In the genomic region with DNA sequence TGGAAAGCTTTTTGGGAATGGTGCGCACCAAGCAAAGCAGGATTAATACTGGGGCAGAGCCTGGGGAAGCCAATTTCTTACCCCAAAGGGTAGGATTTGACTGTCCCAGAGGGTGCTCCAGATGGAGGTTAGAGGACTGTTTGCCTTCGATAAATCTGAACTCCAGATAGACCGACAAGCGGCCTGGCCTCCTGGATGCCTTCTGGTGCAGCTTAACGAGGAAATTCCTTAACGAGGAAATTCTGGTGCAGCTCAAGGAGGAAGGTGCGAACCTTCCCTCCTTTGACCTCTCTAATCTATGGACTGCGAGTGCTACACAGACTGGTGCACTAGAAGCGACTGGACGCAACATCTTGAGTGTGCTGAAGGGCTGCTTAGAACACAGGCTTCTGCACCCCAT, we compare ENCODE assay signal across 34 cellular contexts. TPM values are rescaled to one million over a fixed set of nuclear protein-coding genes. Genes with fewer than 3 reads are reported as not detected.
"Had no signal": no experiment of that assay in that cellular context is flagged by ENCODE, and none has a peak within 500 bp of the region (broad histone marks: within the 10 kb centered on the region; RNA-seq: fewer than 3 reads in every experiment).

No MANE protein-coding gene starts in this region.

- H3K27ac ChIP-seq: left lung, lower lobe of right lung, neural progenitor cell, neutrophil, ovary, right atrium auricular region, right lobe of liver, stomach, suprapubic skin, thoracic aorta, tibial artery, upper lobe of right lung had no signal

- H3K4me3 Mint-ChIP-seq: immature natural killer cell; naive thymus-derived CD8-positive, alpha-beta T cell; nephron; neural progenitor cell; stimulated activated naive B cell treated with anti-CD40 and anti-IgM and Interleukin-4, amounts not matched to agents 10 μg/mL and 1 μg/mL and 100 μg/mL, for 72 hours had no signal

- H3K27me3 ChIP-seq: ovary, right atrium auricular region, right lobe of liver had no signal

- H3K9me3 ChIP-seq: left lung, lower lobe of right lung, neutrophil, ovary, right atrium auricular region, right lobe of liver, stomach, suprapubic skin, thoracic aorta, tibial artery, upper lobe of right lung had no signal

- H3K9me3 Mint-ChIP-seq: immature natural killer cell; naive thymus-derived CD8-positive, alpha-beta T cell; nephron; neural progenitor cell; stimulated activated naive B cell treated with anti-CD40 and anti-IgM and Interleukin-4, amounts not matched to agents 10 μg/mL and 1 μg/mL and 100 μg/mL, for 72 hours had no signal

- H3K36me3 ChIP-seq: left lung, lower lobe of right lung, neural progenitor cell, neutrophil, ovary, right atrium auricular region, right lobe of liver, stomach, suprapubic skin, thoracic aorta, tibial artery, upper lobe of right lung had no signal

- H3K4me1 Mint-ChIP-seq: immature natural killer cell; naive thymus-derived CD8-positive, alpha-beta T cell; nephron; stimulated activated naive B cell treated with anti-CD40 and anti-IgM and Interleukin-4, amounts not matched to agents 10 μg/mL and 1 μg/mL and 100 μg/mL, for 72 hours had no signal

- H3K27ac Mint-ChIP-seq: immature natural killer cell; nephron; progenitor cell of endocrine pancreas; stimulated activated naive B cell treated with anti-CD40 and anti-IgM and Interleukin-4, amounts not matched to agents 10 μg/mL and 1 μg/mL and 100 μg/mL, for 72 hours had no signal

- H3K36me3 Mint-ChIP-seq: immature natural killer cell; naive thymus-derived CD8-positive, alpha-beta T cell; neural progenitor cell; stimulated activated naive B cell treated with anti-CD40 and anti-IgM and Interleukin-4, amounts not matched to agents 10 μg/mL and 1 μg/mL and 100 μg/mL, for 72 hours had no signal

- H3K9ac ChIP-seq: neural progenitor cell had no signal

- H3K4me1 ChIP-seq: left lung, lower lobe of right lung, neural progenitor cell, right atrium auricular region, right lobe of liver, suprapubic skin, tibial artery, upper lobe of right lung had no signal

- H3K4me3 ChIP-seq: left lung, lower lobe of right lung, neural progenitor cell, ovary, right atrium auricular region, right lobe of liver, stomach, suprapubic skin, thoracic aorta, tibial artery, upper lobe of right lung had no signal

- ATAC-seq: left colon; left lung; lower lobe of right lung; naive thymus-derived CD8-positive, alpha-beta T cell; right lobe of liver; stimulated activated naive B cell treated with anti-CD40 and anti-IgM and Interleukin-4, amounts not matched to agents 10 μg/mL and 1 μg/mL and 100 μg/mL, for 72 hours; stimulated activated naive CD8-positive, alpha-beta T cell treated with anti-CD3 and anti-CD28 coated beads, Interleukin-15, Interleukin-2, amounts not matched to agents 100 U/mL and 50 U/mL, for 24 hours; upper lobe of right lung had no signal

- DNase-seq: hypothalamus; immature natural killer cell; kidney; left colon; left lung; lower lobe of right lung; mammary epithelial cell; mesenchymal stem cell; naive thymus-derived CD8-positive, alpha-beta T cell; occipital lobe; right lobe of liver; stimulated activated CD4-positive, alpha-beta T cell treated with anti-CD3 and anti-CD28 coated beads, Interleukin-12 subunit alpha, Interleukin-12 subunit beta, amount 100 ng/mL, for 4 hours; stimulated activated CD4-positive, alpha-beta T cell treated with anti-CD3 and anti-CD28 coated beads, Interleukin-15, amount 100 ng/mL, for 24 hours; stimulated activated CD4-positive, alpha-beta T cell treated with anti-CD3 and anti-CD28 coated beads, Interleukin-2, amount 100 ng/mL, for 24 hours; stimulated activated CD4-positive, alpha-beta T cell treated with anti-CD3 and anti-CD28 coated beads, Interleukin-4, amount 100 ng/mL, for 1 hour; stimulated activated naive B cell treated with anti-CD40 and anti-IgM and Interleukin-4, amounts not matched to agents 10 μg/mL and 1 μg/mL and 100 μg/mL, for 72 hours; stimulated activated naive CD8-positive, alpha-beta T cell treated with anti-CD3 and anti-CD28 coated beads, Interleukin-15, Interleukin-2, amounts not matched to agents 100 U/mL and 50 U/mL, for 24 hours; stomach; tibial artery; trophoblast cell; upper lobe of right lung had no signal

- FAIRE-seq: islet of Langerhans, kidney, urothelium cell line had no signal

RNA-seq across cellular contexts. Expression of a gene that starts 6.5 kb away (rescaled TPM):
- total RNA-seq: liver; naive thymus-derived CD8-positive, alpha-beta T cell; pulmonary artery endothelial cell; renal cortical epithelial cell; right lobe of liver had no signal
